Comparison of ENCODE assay signal across 24 cellular contexts in the genomic region with DNA sequence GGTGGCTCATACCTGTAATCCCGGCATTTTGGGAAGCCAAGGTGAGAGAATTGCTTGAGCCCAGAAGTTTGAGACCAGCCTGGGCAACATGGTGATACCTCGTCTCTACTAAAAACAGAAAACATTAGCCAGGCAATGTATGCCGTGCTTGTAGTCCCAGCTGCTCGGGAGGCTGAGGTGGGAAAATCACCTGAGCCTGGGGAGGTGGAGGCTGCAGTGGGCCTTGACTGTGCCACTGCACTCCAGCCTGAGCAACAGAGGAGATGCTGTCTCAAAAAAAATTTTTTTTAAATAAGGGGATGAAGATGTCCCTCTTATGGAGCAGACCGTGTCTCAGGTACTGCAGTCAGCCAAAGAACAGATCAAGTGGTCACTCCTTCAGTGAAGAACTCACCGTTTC. TPM values are rescaled to one million over a fixed set of nuclear protein-coding genes. Genes with fewer than 3 reads are reported as not detected.
"Had no signal": no experiment of that assay in that cellular context is flagged by ENCODE, and none has a peak within 500 bp of the region (broad histone marks: within the 10 kb centered on the region; RNA-seq: fewer than 3 reads in every experiment).

No MANE protein-coding gene starts in this region.

- H3K27ac ChIP-seq: SJCRH30 had no signal

- H3K9me3 ChIP-seq: MG63, SJCRH30 had no signal

- FAIRE-seq: HepG2 had no signal

- H3K4me3 ChIP-seq: MG63, SJCRH30 had no signal

- H3K36me3 ChIP-seq: MG63, SJCRH30 had no signal

- DNase-seq: IMR-90, Kasumi-1, KG1, MG63, NCI-H1092, NCI-H1105 treated with DMSO at 0.1 percent for 48 hours, NCI-H1417 treated with DMSO at 0.1 percent for 48 hours, NCI-H146, NCI-H1694 treated with DMSO at 0.1 percent for 48 hours, NCI-H1930, NCI-H2081, NCI-H2107, NCI-H2227 treated with DMSO at 0.1 percent for 48 hours, NCI-H524, NCI-H526 treated with DMSO at 0.1 percent for 48 hours, NCI-H774, PC-3, SHP77 treated with DMSO at 0.1 percent for 48 hours, SJCRH30 had no signal

- H3K27me3 ChIP-seq: MG63, SJCRH30 had no signal

- ATAC-seq: HepG2, Panc1, PC-3, Right ventricle myocardium inferior, SK-N-SH treated with all-trans-retinoic acid at 6 μM for 48 hours had no signal

RNA-seq across cellular contexts. Expression of a gene that starts 13.5 kb away (rescaled TPM):
- total RNA-seq: HepG2, IMR-90, NCI-H460, PC-3, Right ventricle myocardium inferior, SJCRH30 had no signal

RNA-seq across cellular contexts. Expression of a gene that starts 20.6 kb away (rescaled TPM):
- total RNA-seq: HepG2, IMR-90, NCI-H460, PC-3, Right ventricle myocardium inferior, SJCRH30 had no signal

RNA-seq across cellular contexts. Expression of a gene that starts 47.8 kb away (rescaled TPM):
- total RNA-seq: HepG2, NCI-H460, PC-3, Right ventricle myocardium inferior had no signal
